Comparison of ENCODE assay signal across 1 cellular context in the genomic region with DNA sequence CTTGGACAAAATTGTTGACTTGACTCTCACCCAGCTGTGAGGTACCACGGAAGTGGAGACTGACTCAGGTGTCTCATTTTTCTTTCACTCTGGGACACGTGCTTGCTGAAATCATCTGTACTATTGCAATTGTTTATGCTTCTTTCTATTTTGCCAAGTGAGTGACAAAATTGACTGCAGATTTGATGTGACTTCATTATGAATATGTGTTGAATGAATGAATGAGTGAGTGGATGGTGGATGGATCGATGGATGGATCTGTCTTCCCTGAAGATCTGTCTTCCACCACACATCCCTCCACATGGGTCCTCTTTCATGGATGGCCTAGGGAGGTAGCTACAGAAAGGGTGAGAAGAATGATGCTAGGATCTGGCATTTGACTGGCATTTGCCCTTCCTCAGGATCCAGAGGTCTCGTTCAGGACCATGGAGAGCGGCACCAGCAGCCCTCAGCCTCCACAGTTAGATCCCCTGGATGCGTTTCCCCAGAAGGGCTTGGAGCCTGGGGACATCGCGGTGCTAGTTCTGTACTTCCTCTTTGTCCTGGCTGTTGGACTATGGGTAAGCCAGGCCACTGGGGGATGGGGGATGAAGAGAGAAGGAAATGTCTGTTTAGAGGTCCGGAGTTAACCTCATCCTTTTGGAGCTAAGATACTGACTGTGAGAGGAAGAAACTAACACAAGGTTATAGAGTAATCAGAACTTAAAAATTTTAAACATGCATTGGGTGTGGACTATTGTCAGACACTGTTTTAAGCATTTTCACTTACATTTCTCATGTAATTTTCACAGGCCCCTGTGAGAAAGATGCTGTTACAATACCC.
TF ChIP-seq lines count a peak whose summit lies in the region.

No MANE protein-coding gene starts in this region.

TF ChIP-seq in WTC11, 78 proteins besides CTCF, POLR2A, EP300 and RAD21 (continued from another document):
- TF ChIP-seq, protein P1, sequence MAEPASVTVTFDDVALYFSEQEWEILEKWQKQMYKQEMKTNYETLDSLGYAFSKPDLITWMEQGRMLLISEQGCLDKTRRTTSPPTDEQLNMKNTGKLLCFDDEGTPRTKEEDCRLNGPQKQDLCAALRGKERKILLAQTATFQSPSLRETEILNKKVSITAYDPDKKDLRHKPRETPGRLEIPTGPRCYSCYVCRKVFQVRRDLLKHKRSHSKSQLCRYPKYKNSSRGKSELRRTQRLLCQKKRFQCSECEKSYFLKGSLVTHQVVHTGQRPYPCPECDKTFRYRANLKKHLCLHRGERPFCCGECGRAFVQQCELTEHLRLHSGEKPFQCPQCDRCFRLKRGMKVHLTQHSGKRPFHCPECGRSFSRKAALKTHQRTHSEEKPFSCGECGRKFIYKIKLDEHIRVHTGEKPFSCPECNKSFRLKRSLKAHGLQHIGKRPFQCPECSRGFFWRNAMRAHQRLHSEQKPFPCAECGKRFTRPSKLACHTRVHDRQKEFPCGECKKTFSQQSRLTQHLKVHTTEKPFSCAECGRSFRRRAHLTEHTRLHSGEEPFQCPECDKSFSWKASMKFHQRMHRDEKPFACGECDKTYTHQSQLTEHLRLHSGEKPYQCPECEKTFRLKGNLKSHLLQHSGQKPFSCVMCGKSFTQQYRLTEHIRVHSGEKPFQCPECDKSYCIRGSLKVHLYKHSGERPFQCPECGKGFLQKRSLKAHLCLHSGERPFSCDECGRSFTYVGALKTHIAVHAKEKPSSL (CRISPR knock-in tag; conservative IDR thresholded peaks at IDR 0.05): no peak
- TF ChIP-seq, protein P2, sequence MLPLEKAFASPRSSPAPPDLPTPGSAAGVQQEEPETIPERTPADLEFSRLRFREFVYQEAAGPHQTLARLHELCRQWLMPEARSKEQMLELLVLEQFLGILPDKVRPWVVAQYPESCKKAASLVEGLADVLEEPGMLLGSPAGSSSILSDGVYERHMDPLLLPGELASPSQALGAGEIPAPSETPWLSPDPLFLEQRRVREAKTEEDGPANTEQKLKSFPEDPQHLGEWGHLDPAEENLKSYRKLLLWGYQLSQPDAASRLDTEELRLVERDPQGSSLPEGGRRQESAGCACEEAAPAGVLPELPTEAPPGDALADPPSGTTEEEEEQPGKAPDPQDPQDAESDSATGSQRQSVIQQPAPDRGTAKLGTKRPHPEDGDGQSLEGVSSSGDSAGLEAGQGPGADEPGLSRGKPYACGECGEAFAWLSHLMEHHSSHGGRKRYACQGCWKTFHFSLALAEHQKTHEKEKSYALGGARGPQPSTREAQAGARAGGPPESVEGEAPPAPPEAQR (CRISPR knock-in tag; IDR thresholded peaks at IDR 0.05): no peak
- TF ChIP-seq MAX (CRISPR knock-in tag; IDR thresholded peaks at IDR 0.05): peak; percentile 23; the same call in 1 of the 2 replicates
- 0 out of 2 replicates have a peak, but pooled peaks have one; percentile 73 for TF ChIP-seq KAT7 (CRISPR knock-in tag; IDR thresholded peaks at IDR 0.05; ENCODE audit: borderline replicate concordance)
- TF ChIP-seq, protein P3, sequence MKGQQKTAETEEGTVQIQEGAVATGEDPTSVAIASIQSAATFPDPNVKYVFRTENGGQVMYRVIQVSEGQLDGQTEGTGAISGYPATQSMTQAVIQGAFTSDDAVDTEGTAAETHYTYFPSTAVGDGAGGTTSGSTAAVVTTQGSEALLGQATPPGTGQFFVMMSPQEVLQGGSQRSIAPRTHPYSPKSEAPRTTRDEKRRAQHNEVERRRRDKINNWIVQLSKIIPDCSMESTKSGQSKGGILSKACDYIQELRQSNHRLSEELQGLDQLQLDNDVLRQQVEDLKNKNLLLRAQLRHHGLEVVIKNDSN (CRISPR knock-in tag; IDR thresholded peaks at IDR 0.05): peak; percentile 62; the same call in 1 of the 2 replicates
- TF ChIP-seq TEAD1 (CRISPR knock-in tag; IDR thresholded peaks at IDR 0.05): peak; percentile 83
- TF ChIP-seq ZBTB21 (CRISPR knock-in tag; IDR thresholded peaks at IDR 0.05; ENCODE audit: borderline replicate concordance): no peak
- no peak for TF ChIP-seq ATF6 (CRISPR knock-in tag; IDR thresholded peaks at IDR 0.05)
- TF ChIP-seq EMX1 (CRISPR knock-in tag; IDR thresholded peaks at IDR 0.05): no peak
- no peak for TF ChIP-seq ZNF138 (CRISPR knock-in tag; conservative IDR thresholded peaks at IDR 0.05)
- no peak for TF ChIP-seq JAZF1 (CRISPR knock-in tag; IDR thresholded peaks at IDR 0.05)
- TF ChIP-seq, protein P4, sequence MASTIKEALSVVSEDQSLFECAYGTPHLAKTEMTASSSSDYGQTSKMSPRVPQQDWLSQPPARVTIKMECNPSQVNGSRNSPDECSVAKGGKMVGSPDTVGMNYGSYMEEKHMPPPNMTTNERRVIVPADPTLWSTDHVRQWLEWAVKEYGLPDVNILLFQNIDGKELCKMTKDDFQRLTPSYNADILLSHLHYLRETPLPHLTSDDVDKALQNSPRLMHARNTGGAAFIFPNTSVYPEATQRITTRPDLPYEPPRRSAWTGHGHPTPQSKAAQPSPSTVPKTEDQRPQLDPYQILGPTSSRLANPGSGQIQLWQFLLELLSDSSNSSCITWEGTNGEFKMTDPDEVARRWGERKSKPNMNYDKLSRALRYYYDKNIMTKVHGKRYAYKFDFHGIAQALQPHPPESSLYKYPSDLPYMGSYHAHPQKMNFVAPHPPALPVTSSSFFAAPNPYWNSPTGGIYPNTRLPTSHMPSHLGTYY (CRISPR knock-in tag; IDR thresholded peaks at IDR 0.05): no peak
- 0 out of 2 replicates have a peak, but pooled peaks have one; percentile 21 for TF ChIP-seq FOXP1 (CRISPR knock-in tag; IDR thresholded peaks at IDR 0.05; ENCODE audit: borderline replicate concordance)
- peak; percentile 78; the same call in 1 of the 2 replicates for TF ChIP-seq JUN (CRISPR knock-in tag; IDR thresholded peaks at IDR 0.05)
- TF ChIP-seq ZNF219 (CRISPR knock-in tag; IDR thresholded peaks at IDR 0.05; ENCODE audit: borderline replicate concordance): 0 out of 2 replicates have a peak, but pooled peaks have one; percentile 33
